ENCODE assay signal across 1 cellular context in genomic region chr3:188298585-188298984, GRCh38.
TF ChIP-seq lines count a peak whose summit lies in the region.

No MANE protein-coding gene starts in this region.

TF ChIP-seq in liver, 16 proteins besides CTCF, POLR2A, EP300 and RAD21:
- TF ChIP-seq ATF3 (IDR thresholded peaks at IDR 0.05): no peak
- no peak for TF ChIP-seq HNF4A (conservative IDR thresholded peaks at IDR 0.05)
- TF ChIP-seq, protein P1, sequence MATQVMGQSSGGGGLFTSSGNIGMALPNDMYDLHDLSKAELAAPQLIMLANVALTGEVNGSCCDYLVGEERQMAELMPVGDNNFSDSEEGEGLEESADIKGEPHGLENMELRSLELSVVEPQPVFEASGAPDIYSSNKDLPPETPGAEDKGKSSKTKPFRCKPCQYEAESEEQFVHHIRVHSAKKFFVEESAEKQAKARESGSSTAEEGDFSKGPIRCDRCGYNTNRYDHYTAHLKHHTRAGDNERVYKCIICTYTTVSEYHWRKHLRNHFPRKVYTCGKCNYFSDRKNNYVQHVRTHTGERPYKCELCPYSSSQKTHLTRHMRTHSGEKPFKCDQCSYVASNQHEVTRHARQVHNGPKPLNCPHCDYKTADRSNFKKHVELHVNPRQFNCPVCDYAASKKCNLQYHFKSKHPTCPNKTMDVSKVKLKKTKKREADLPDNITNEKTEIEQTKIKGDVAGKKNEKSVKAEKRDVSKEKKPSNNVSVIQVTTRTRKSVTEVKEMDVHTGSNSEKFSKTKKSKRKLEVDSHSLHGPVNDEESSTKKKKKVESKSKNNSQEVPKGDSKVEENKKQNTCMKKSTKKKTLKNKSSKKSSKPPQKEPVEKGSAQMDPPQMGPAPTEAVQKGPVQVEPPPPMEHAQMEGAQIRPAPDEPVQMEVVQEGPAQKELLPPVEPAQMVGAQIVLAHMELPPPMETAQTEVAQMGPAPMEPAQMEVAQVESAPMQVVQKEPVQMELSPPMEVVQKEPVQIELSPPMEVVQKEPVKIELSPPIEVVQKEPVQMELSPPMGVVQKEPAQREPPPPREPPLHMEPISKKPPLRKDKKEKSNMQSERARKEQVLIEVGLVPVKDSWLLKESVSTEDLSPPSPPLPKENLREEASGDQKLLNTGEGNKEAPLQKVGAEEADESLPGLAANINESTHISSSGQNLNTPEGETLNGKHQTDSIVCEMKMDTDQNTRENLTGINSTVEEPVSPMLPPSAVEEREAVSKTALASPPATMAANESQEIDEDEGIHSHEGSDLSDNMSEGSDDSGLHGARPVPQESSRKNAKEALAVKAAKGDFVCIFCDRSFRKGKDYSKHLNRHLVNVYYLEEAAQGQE (IDR thresholded peaks at IDR 0.05): no peak
- TF ChIP-seq ZBTB33 (IDR thresholded peaks at IDR 0.05): no peak
- no peak for TF ChIP-seq YY1 (IDR thresholded peaks at IDR 0.05)
- TF ChIP-seq SP1 (IDR thresholded peaks at IDR 0.05): no peak
- TF ChIP-seq FOXA1 (IDR thresholded peaks at IDR 0.05): no peak
- TF ChIP-seq EGR1 (IDR thresholded peaks at IDR 0.05; ENCODE audit: low read depth in 2 of 2): no peak
- TF ChIP-seq FOXA2 (IDR thresholded peaks at IDR 0.05): no peak
- TF ChIP-seq HNF4G (IDR thresholded peaks at IDR 0.05): no peak
- no peak for TF ChIP-seq JUND (IDR thresholded peaks at IDR 0.05)
- TF ChIP-seq NR2F2 (IDR thresholded peaks at IDR 0.05): no peak
- TF ChIP-seq RXRA (IDR thresholded peaks at IDR 0.05): no peak
- no peak for TF ChIP-seq TAF1 (conservative IDR thresholded peaks at IDR 0.05)
- TF ChIP-seq, protein P2, sequence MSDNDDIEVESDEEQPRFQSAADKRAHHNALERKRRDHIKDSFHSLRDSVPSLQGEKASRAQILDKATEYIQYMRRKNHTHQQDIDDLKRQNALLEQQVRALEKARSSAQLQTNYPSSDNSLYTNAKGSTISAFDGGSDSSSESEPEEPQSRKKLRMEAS (IDR thresholded peaks at IDR 0.05): no peak
- no peak for TF ChIP-seq GABPA (IDR thresholded peaks at IDR 0.05 in 1 of 2, conservative IDR thresholded peaks at IDR 0.05 in 1 of 2)
